1 cellular context compared by ENCODE assay signal in the genomic region with DNA sequence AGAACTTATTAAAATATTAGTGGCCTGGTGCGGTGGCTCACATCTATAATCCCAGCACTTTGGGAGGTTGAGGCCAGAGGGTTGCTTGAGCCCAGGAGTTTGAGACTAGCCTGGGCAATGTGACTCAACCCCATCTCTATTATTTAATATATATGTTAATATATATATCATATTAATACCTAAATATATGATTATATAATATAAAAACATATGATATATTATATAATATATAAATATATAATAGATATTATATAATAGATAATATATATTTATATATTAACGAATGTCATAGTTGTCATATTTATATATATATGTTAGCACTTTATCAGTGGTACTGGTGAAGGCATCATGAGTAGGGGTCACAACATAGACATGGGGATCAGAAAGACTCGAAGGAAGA.
TF ChIP-seq lines count a peak whose summit lies in the region.

No MANE protein-coding gene starts in this region.

TF ChIP-seq in H1, 55 proteins besides CTCF, POLR2A, EP300 and RAD21 (continued from another document):
- TF ChIP-seq CEBPB (IDR thresholded peaks at IDR 0.05; ENCODE audit: low read depth, low read length) = no peak
- no peak for TF ChIP-seq KDM4A (IDR thresholded peaks at IDR 0.05; ENCODE audit: low read depth, low read length, severe bottlenecking)
- no peak for TF ChIP-seq BCL11A (IDR thresholded peaks at IDR 0.05; ENCODE audit: low read depth in 2 of 2, low read length in 2 of 2)
- TF ChIP-seq KDM1A (IDR thresholded peaks at IDR 0.05; ENCODE audit: borderline replicate concordance, low read length) = no peak
- TF ChIP-seq TAF1 (IDR thresholded peaks at IDR 0.05; ENCODE audit: low read depth, low read length) = no peak
- no peak for TF ChIP-seq EGR1 (IDR thresholded peaks at IDR 0.05; ENCODE audit: borderline replicate concordance, low read depth, low read length)
- no peak for TF ChIP-seq RXRA (IDR thresholded peaks at IDR 0.05; ENCODE audit: insufficient read depth, low read depth, low read length)
- TF ChIP-seq, protein P1, sequence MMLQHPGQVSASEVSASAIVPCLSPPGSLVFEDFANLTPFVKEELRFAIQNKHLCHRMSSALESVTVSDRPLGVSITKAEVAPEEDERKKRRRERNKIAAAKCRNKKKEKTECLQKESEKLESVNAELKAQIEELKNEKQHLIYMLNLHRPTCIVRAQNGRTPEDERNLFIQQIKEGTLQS (IDR thresholded peaks at IDR 0.05; ENCODE audit: insufficient read depth, low read depth, low read length) = no peak
- TF ChIP-seq CREB1 (IDR thresholded peaks at IDR 0.05) = no peak
- TF ChIP-seq, protein P2, sequence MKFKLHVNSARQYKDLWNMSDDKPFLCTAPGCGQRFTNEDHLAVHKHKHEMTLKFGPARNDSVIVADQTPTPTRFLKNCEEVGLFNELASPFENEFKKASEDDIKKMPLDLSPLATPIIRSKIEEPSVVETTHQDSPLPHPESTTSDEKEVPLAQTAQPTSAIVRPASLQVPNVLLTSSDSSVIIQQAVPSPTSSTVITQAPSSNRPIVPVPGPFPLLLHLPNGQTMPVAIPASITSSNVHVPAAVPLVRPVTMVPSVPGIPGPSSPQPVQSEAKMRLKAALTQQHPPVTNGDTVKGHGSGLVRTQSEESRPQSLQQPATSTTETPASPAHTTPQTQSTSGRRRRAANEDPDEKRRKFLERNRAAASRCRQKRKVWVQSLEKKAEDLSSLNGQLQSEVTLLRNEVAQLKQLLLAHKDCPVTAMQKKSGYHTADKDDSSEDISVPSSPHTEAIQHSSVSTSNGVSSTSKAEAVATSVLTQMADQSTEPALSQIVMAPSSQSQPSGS (IDR thresholded peaks at IDR 0.05; ENCODE audit: low read length) = no peak
- TF ChIP-seq SIRT6 (IDR thresholded peaks at IDR 0.05; ENCODE audit: low read length) = no peak
- TF ChIP-seq HDAC6 (IDR thresholded peaks at IDR 0.05; ENCODE audit: low read depth, low read length) = no peak
- no peak for TF ChIP-seq HDAC2 (IDR thresholded peaks at IDR 0.05; ENCODE audit: borderline replicate concordance in 1 of 2, low read depth in 2 of 2, low read length in 2 of 2)
- TF ChIP-seq SIX5 (IDR thresholded peaks at IDR 0.05; ENCODE audit: low read depth, low read length) = no peak
- TF ChIP-seq, protein P3, sequence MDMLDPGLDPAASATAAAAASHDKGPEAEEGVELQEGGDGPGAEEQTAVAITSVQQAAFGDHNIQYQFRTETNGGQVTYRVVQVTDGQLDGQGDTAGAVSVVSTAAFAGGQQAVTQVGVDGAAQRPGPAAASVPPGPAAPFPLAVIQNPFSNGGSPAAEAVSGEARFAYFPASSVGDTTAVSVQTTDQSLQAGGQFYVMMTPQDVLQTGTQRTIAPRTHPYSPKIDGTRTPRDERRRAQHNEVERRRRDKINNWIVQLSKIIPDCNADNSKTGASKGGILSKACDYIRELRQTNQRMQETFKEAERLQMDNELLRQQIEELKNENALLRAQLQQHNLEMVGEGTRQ (IDR thresholded peaks at IDR 0.05; ENCODE audit: low read length) = no peak
TF ChIP-seq in H1: peak in this region for 0.
